ENCODE assay signal across 8 cellular contexts in genomic region chr12:68175566-68176033, GRCh38. TPM values are rescaled to one million over a fixed set of nuclear protein-coding genes. Genes with fewer than 3 reads are reported as not detected.
DNase-seq lines count a peak whose midpoint lies in the region; ATAC-seq and TF ChIP-seq lines count a peak whose summit lies in the region.
"Had no signal": no experiment of that assay in that cellular context is flagged by ENCODE, and none has a peak within 500 bp of the region (broad histone marks: within the 10 kb centered on the region; RNA-seq: fewer than 3 reads in every experiment).

No MANE protein-coding gene starts in this region.

- no peaks in the 10 kb centered on the region for H3K27me3 ChIP-seq in PC-9 (ENCODE audit: insufficient read depth, low read depth)

- no peaks in the 10 kb centered on the region for H3K4me1 ChIP-seq in PC-9 (replicated peaks; ENCODE audit: insufficient read depth)
- H3K4me1 ChIP-seq: lower lobe of right lung had no signal

- no peaks in the 10 kb centered on the region for H3F3A ChIP-seq in PC-9 (ENCODE audit: insufficient read depth, low read depth)

- CTCF ChIA-PET in PC-9 (lab: Charles Lee) = no interaction called here

- no peaks in the 10 kb centered on the region for H3K9me2 ChIP-seq in PC-9 (ENCODE audit: insufficient read depth)

- peak; percentile 64 for DNase-seq in activated T-cell treated with anti-CD3 and anti-CD28 coated beads, Interleukin-2, amount 50 U/mL, for 1 hour
- DNase-seq in stimulated activated CD4-positive, alpha-beta T cell treated with anti-CD3 and anti-CD28 coated beads, Interleukin-2, amount 100 ng/mL, for 24 hours = peak; percentile 55 to 57
- DNase-seq in NCI-H2081 treated with DMSO at 0.1 percent for 48 hours (lab: John Stamatoyannopoulos, UW) = no peak
- no peak for DNase-seq in PC-9
- no peak for DNase-seq in SK-N-DZ (ENCODE audit: low spot score)
- DNase-seq: lower lobe of right lung had no signal

- H3K4me2 ChIP-seq in PC-9 = no peak overlapping the region

- H3K36me3 ChIP-seq in PC-9 (ENCODE audit: low read depth) = no peaks in the 10 kb centered on the region
- H3K36me3 ChIP-seq: lower lobe of right lung had no signal

- H2AFZ ChIP-seq in PC-9 = no peak overlapping the region

- no peak for TF ChIP-seq CTCF in PC-9 (conservative IDR thresholded peaks at IDR 0.05)

- ATAC-seq in GM19397 (IDR thresholded peaks at IDR 0.05; ENCODE audit: unreplicated experiment) (peak; percentile 81), HG03378 (IDR thresholded peaks at IDR 0.05; ENCODE audit: unreplicated experiment) (peak; percentile 90)

- POLR2A ChIA-PET in PC-9 (lab: Charles Lee; ENCODE audit: unreplicated experiment) = no interaction called here

- BruUV-seq in PC-9 (replicated peaks; lab: Mats Ljungman, UMichigan) = no TSS peak

- H3K4me3 ChIP-seq in PC-9 = no peak overlapping the region
- H3K4me3 ChIP-seq: lower lobe of right lung had no signal

- H3K9me3 ChIP-seq in PC-9 (ENCODE audit: insufficient read depth, low read depth) = no peaks in the 10 kb centered on the region
- H3K9me3 ChIP-seq: lower lobe of right lung had no signal

- no peak overlapping the region for H3K27ac ChIP-seq in PC-9
- H3K27ac ChIP-seq: lower lobe of right lung had no signal

- intact Hi-C loops in PC-9 (cut with micrococcal nuclease; ENCODE audit: unreplicated experiment) = no loop called here

- no peaks in the 10 kb centered on the region for H3K79me2 ChIP-seq in PC-9 (ENCODE audit: low read depth)

- H4K20me1 ChIP-seq in PC-9 (ENCODE audit: insufficient read depth) = no peaks in the 10 kb centered on the region

RNA-seq across cellular contexts. Expression of gene IFNG, which starts 16.1 kb away (rescaled TPM):
- not detected in 2 replicates for total RNA-seq in PC-9 (2021)
- polyA plus RNA-seq in SK-N-DZ (2014; cell fraction: cytosol; rRNA removed) = not detected in 2 replicates
- 0.80 TPM in 1 of 2 replicates, not detected in the other for polyA plus RNA-seq in SK-N-DZ (2014; cell fraction: nucleus; rRNA removed)
- total RNA-seq: lower lobe of right lung had no signal

RNA-seq across cellular contexts. Expression of gene IL26, which starts 50.0 kb away (rescaled TPM):
- total RNA-seq in PC-9 (2021) = not detected in 2 replicates
- polyA plus RNA-seq in SK-N-DZ (2014; cell fraction: cytosol; rRNA removed) = not detected in 2 replicates
- not detected in 2 replicates for polyA plus RNA-seq in SK-N-DZ (2014; cell fraction: nucleus; rRNA removed)
- total RNA-seq: lower lobe of right lung had no signal

Comparison
In these comparisons a context has a peak if more than half of its experiments do, and no peak if none do; other contexts are left out.
1. DNase-seq: peak in activated T-cell treated with anti-CD3 and anti-CD28 coated beads, Interleukin-2, amount 50 U/mL, for 1 hour (single experiment) and stimulated activated CD4-positive, alpha-beta T cell treated with anti-CD3 and anti-CD28 coated beads, Interleukin-2, amount 100 ng/mL, for 24 hours (2 of 2); none in NCI-H2081 treated with DMSO at 0.1 percent for 48 hours (single experiment), PC-9 (0 of 2) and SK-N-DZ (single experiment).